23 cellular contexts compared by ENCODE assay signal in genomic region chr4:63529581-63529980, GRCh38.
"Had no signal": no experiment of that assay in that cellular context is flagged by ENCODE, and none has a peak within 500 bp of the region (broad histone marks: within the 10 kb centered on the region; RNA-seq: fewer than 3 reads in every experiment).

No MANE protein-coding gene starts in this region.

- ATAC-seq: effector memory CD8-positive, alpha-beta T cell; left lobe of liver; mucosa of descending colon; natural killer cell treated with Interleukin-12 subunit alpha and Interleukin-12 subunit beta and Interleukin-15 and Interleukin-18, amount 100 ng/mL, for 72 hours; psoas muscle; stimulated activated effector memory CD8-positive, alpha-beta T cell treated with anti-CD3 and anti-CD28 coated beads, Interleukin-12 subunit alpha, Interleukin-12 subunit beta, amount 100 ng/mL, for 72 hours had no signal

- H3K4me3 ChIP-seq: esophagus squamous epithelium, mucosa of descending colon, psoas muscle, sigmoid colon, stomach, thyroid gland had no signal

- DNase-seq: cortex of kidney; effector memory CD8-positive, alpha-beta T cell; erythroblast; esophagus squamous epithelium; foreskin melanocyte; glutamatergic neuron; mesenchymal stem cell; mucosa of descending colon; naive B cell; psoas muscle; right cardiac atrium; sigmoid colon; stimulated activated CD4-positive, alpha-beta T cell treated with anti-CD3 and anti-CD28 coated beads, Interleukin-2, amount 100 ng/mL, for 24 hours; stimulated activated CD4-positive, alpha-beta T cell treated with anti-CD3 and anti-CD28 coated beads, Interleukin-4, amount 100 ng/mL, for 24 hours; stimulated activated naive CD4-positive, alpha-beta T cell treated with Interleukin-2 at 50 U/mL for 16 hours; stomach; thyroid gland had no signal

- H3K27me3 Mint-ChIP-seq: effector memory CD8-positive, alpha-beta T cell; naive B cell; natural killer cell treated with Interleukin-12 subunit alpha and Interleukin-12 subunit beta and Interleukin-15 and Interleukin-18, amount 100 ng/mL, for 72 hours; type B pancreatic cell had no signal

- H3K36me3 ChIP-seq: esophagus squamous epithelium, sigmoid colon, stomach, thyroid gland had no signal

- H3K4me1 ChIP-seq: esophagus squamous epithelium, psoas muscle, sigmoid colon, stomach, thyroid gland had no signal

- H3K4me1 Mint-ChIP-seq: naive B cell; neural crest cell; stimulated activated effector memory CD8-positive, alpha-beta T cell treated with anti-CD3 and anti-CD28 coated beads, Interleukin-12 subunit alpha, Interleukin-12 subunit beta, amount 100 ng/mL, for 72 hours had no signal

- H3K9me3 ChIP-seq: esophagus squamous epithelium, mucosa of descending colon, psoas muscle, sigmoid colon, stomach, thyroid gland had no signal

- H3K27ac ChIP-seq: esophagus squamous epithelium, psoas muscle, sigmoid colon, stomach, thyroid gland had no signal

- H3K9me3 Mint-ChIP-seq: mesothelial cell of epicardium, neural crest cell, type B pancreatic cell had no signal

- H3K36me3 Mint-ChIP-seq: mesothelial cell of epicardium; naive B cell; stimulated activated effector memory CD8-positive, alpha-beta T cell treated with anti-CD3 and anti-CD28 coated beads, Interleukin-12 subunit alpha, Interleukin-12 subunit beta, amount 100 ng/mL, for 72 hours; type B pancreatic cell had no signal

- H3K4me3 Mint-ChIP-seq: effector memory CD8-positive, alpha-beta T cell; mesothelial cell of epicardium; naive B cell; natural killer cell treated with Interleukin-12 subunit alpha and Interleukin-12 subunit beta and Interleukin-15 and Interleukin-18, amount 100 ng/mL, for 72 hours; neural crest cell; stimulated activated effector memory CD8-positive, alpha-beta T cell treated with anti-CD3 and anti-CD28 coated beads, Interleukin-12 subunit alpha, Interleukin-12 subunit beta, amount 100 ng/mL, for 72 hours; type B pancreatic cell had no signal

- H3K27ac Mint-ChIP-seq: effector memory CD8-positive, alpha-beta T cell; mesothelial cell of epicardium; naive B cell; natural killer cell treated with Interleukin-12 subunit alpha and Interleukin-12 subunit beta and Interleukin-15 and Interleukin-18, amount 100 ng/mL, for 72 hours; stimulated activated effector memory CD8-positive, alpha-beta T cell treated with anti-CD3 and anti-CD28 coated beads, Interleukin-12 subunit alpha, Interleukin-12 subunit beta, amount 100 ng/mL, for 72 hours; type B pancreatic cell had no signal

- H3K27me3 ChIP-seq: esophagus squamous epithelium, sigmoid colon, stomach, thyroid gland had no signal
